ENCODE assay signal across 20 cellular contexts in genomic region chr18:46322411-46322891, GRCh38.
A peak's percentile ranks its signal among the peaks of the same experiment; 100 is the strongest.
DNase-seq lines count a peak whose midpoint lies in the region; ATAC-seq, FAIRE-seq and TF ChIP-seq lines count a peak whose summit lies in the region.
"Had no signal": no experiment of that assay in that cellular context is flagged by ENCODE, and none has a peak within 500 bp of the region (broad histone marks: within the 10 kb centered on the region; RNA-seq: fewer than 3 reads in every experiment).

No MANE protein-coding gene starts in this region.

- H3K9me3 ChIP-seq in MG63 (no peaks in the 10 kb centered on the region), psoas muscle (no peaks in the 10 kb centered on the region)
- H3K9me3 ChIP-seq: esophagus squamous epithelium, heart right ventricle, sigmoid colon had no signal

- peak; percentile 30 for DNase-seq in D341Med (ENCODE audit: low spot score)
- peak; percentile 25 for DNase-seq in MG63
- peak; percentile 44 to 78 for DNase-seq in foreskin keratinocyte
- DNase-seq in psoas muscle, result no peak
- no peak for DNase-seq in frontal cortex (ENCODE audit: low spot score in 2 of 2)
- no peak for DNase-seq in stimulated activated CD4-positive, alpha-beta T cell treated with anti-CD3 and anti-CD28 coated beads, Interleukin-4, amount 100 ng/mL, for 1 hour
- DNase-seq in kidney glomerular epithelial cell (lab: John Stamatoyannopoulos, UW), result no peak
- DNase-seq: activated CD4-positive, alpha-beta memory T cell treated with anti-CD3 and anti-CD28 coated beads for 36 hours; activated T-cell treated with anti-CD3 and anti-CD28 coated beads, Interleukin-2, amount 50 U/mL, for 4 hours; COR-L47; esophagus squamous epithelium; heart right ventricle; NCI-H187 treated with DMSO at 0.1 percent for 48 hours; nucleus accumbens; sigmoid colon; stimulated activated CD4-positive, alpha-beta T cell treated with anti-CD3 and anti-CD28 coated beads, Interleukin-2, amount 100 ng/mL, for 24 hours; SW 1271 had no signal

- no peaks in the 10 kb centered on the region for H3K36me3 ChIP-seq in MG63
- H3K36me3 ChIP-seq in psoas muscle (ENCODE audit: insufficient read depth in 1 of 2, low read depth in 1 of 2), result no peaks in the 10 kb centered on the region
- H3K36me3 ChIP-seq: esophagus squamous epithelium, heart right ventricle, sigmoid colon had no signal

- 52 to 72% (median 54%) methylated on average over 13 of the region's 13 CpGs for WGBS in psoas muscle, 3 donors

- FAIRE-seq in frontal cortex (lab: Jason Lieb, UNC), result no peak

- ATAC-seq in foreskin keratinocyte, result peak; percentile 10
- ATAC-seq in psoas muscle, result peak in 3 of 4 donors; percentile 25 to 48 (median 31)
- ATAC-seq in GM18873 (IDR thresholded peaks at IDR 0.05; ENCODE audit: low FRiP score, unreplicated experiment), result no peak
- ATAC-seq: activated naive CD4-positive, alpha-beta T cell treated with anti-CD3 and anti-CD28 coated beads, Interleukin-2, amount 50 U/mL, for 72 hours; activated T-cell treated with anti-CD3 and anti-CD28 coated beads, Interleukin-2, amount 50 U/mL, for 4 hours; heart right ventricle had no signal

- no peak for TF ChIP-seq CTCF in foreskin keratinocyte (conservative IDR thresholded peaks at IDR 0.05)
- no peak for TF ChIP-seq CTCF in psoas muscle (IDR thresholded peaks at IDR 0.05)

- H3K27ac ChIP-seq in foreskin keratinocyte, result peak overlapping the region; percentile 67
- H3K27ac ChIP-seq in psoas muscle, result peak overlapping the region; percentile 56
- H3K27ac ChIP-seq: heart right ventricle, sigmoid colon, VCaP had no signal

- intact Hi-C loops in psoas muscle (cut with DNase I), result no loop called here

- H3K27me3 ChIP-seq in MG63, result no peaks in the 10 kb centered on the region
- H3K27me3 ChIP-seq in foreskin keratinocyte, result no peaks in the 10 kb centered on the region
- no peaks in the 10 kb centered on the region for H3K27me3 ChIP-seq in psoas muscle (ENCODE audit: insufficient read depth in 3 of 3, low read length in 2 of 3)
- H3K27me3 ChIP-seq: esophagus squamous epithelium, heart right ventricle, sigmoid colon had no signal

- H3K4me3 ChIP-seq in MG63 (no peak overlapping the region), psoas muscle (no peak overlapping the region)
- H3K4me3 ChIP-seq: esophagus squamous epithelium, heart right ventricle, sigmoid colon had no signal

- H3K4me1 ChIP-seq in foreskin keratinocyte, result peaks cover 30% of the 10 kb centered on the region
- peaks cover 17% of the 10 kb centered on the region for H3K4me1 ChIP-seq in psoas muscle
- H3K4me1 ChIP-seq: sigmoid colon had no signal

Comparison
In these comparisons a context has a peak if more than half of its experiments do, and no peak if none do; other contexts are left out.
1. DNase-seq: peak in D341Med (single experiment), MG63 (single experiment) and foreskin keratinocyte (2 of 2); none in psoas muscle (0 of 2), frontal cortex (0 of 2), stimulated activated CD4-positive, alpha-beta T cell treated with anti-CD3 and anti-CD28 coated beads, Interleukin-4, amount 100 ng/mL, for 1 hour (single experiment) and kidney glomerular epithelial cell (single experiment).